16 cellular contexts compared by ENCODE assay signal in the genomic region with DNA sequence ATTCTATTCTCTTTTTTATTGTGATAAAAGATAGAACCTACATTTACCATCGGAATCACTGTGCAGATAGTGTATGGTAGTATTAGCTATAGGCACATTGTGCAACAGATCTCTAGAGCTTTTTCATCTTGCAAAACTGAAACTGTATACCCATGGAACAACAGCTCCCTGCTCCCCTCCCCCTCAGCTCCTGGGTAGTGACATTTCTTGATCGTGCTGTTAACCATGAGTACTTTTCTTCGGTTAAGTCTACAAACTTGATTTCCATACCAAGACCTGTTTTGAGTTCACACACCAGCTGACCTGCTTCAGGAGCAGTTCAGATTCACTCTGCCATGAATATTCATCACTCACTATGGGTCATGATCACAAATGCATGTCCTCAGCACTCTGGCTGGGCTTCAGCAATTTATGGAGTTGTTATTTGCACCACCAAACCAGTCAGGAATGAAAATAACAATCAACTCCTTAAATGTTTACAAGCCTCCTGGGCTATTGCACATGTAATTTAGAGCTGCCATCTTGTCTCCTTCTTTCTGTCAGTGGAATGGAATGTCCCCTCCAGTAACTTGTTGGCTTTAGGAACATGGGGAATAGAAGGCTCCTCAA. TPM values are rescaled to one million over a fixed set of nuclear protein-coding genes. Genes with fewer than 3 reads are reported as not detected.
A peak's percentile ranks its signal among the peaks of the same experiment; 100 is the strongest.
DNase-seq lines count a peak whose midpoint lies in the region; ATAC-seq and TF ChIP-seq lines count a peak whose summit lies in the region.
"Had no signal": no experiment of that assay in that cellular context is flagged by ENCODE, and none has a peak within 500 bp of the region (broad histone marks: within the 10 kb centered on the region; RNA-seq: fewer than 3 reads in every experiment).

No MANE protein-coding gene starts in this region.

- intact Hi-C loops in PC-3 (cut with micrococcal nuclease) (no loop called here), esophagus squamous epithelium (cut with DNase I) (no loop called here)

- WGBS in esophagus squamous epithelium, 2 donors, result 74 to 81% methylated on average over 3 of the region's 3 CpGs
- WGBS in gastroesophageal sphincter (ENCODE audit: low coverage in 1 of 2), 2 donors, result 87 to 100% methylated on average over 3 of the region's 3 CpGs

- ATAC-seq in PC-3 (no peak; the same call in 1 of the 2 replicates), gastroesophageal sphincter (no peak)

- no peaks in the 10 kb centered on the region for H3K9me2 ChIP-seq in PC-3 (replicated peaks; ENCODE audit: low read length)

- peak overlapping the region; percentile 65 for H3K27ac Mint-ChIP-seq in activated naive CD4-positive, alpha-beta T cell treated with anti-CD3 and anti-CD28 coated beads, Interleukin-2, amount 50 U/mL, for 24 hours
- H3K27ac Mint-ChIP-seq in type B pancreatic cell, result peak overlapping the region; percentile 98
- H3K27ac Mint-ChIP-seq: activated B cell treated with CpG ODN at 0.5 μM for 24 hours; activated naive CD4-positive, alpha-beta T cell treated with anti-CD3 and anti-CD28 coated beads for 36 hours had no signal

- H3K4me1 ChIP-seq in PC-3 (ENCODE audit: insufficient read depth, low read length) (peaks cover 28% of the 10 kb centered on the region), esophagus squamous epithelium (peaks cover 0 to 22% (median 4%) of the 10 kb centered on the region in 3 donors), gastroesophageal sphincter (no peaks in the 10 kb centered on the region)

- CTCF ChIA-PET in PC-3 (lab: Charles Lee), result no interaction called here
- CTCF ChIA-PET in GM10248 (lab: Yijun Ruan, JAX), result interaction anchor here (0.9 to 2.2 kb wide), 11 partner anchors 12 to 636 kb away, joined by 3 to 8 read pairs (median 4); no protein-coding TSS in a partner anchor

- TF ChIP-seq POLR2A in esophagus squamous epithelium (IDR thresholded peaks at IDR 0.05), result no peak
- TF ChIP-seq POLR2A in gastroesophageal sphincter (IDR thresholded peaks at IDR 0.05), result no peak

- peak overlapping the region; percentile 54 for H2AFZ ChIP-seq in PC-3 (ENCODE audit: low read length)

- no peaks in the 10 kb centered on the region for H4K20me1 ChIP-seq in PC-3 (ENCODE audit: low read length)

- H3K9me3 ChIP-seq in PC-3 (ENCODE audit: low read length) (no peaks in the 10 kb centered on the region), esophagus squamous epithelium (no peaks in the 10 kb centered on the region), gastroesophageal sphincter (peaks cover 0 to 4% (median 0%) of the 10 kb centered on the region in 3 donors)

- no peak for DNase-seq in activated naive CD4-positive, alpha-beta T cell treated with Interleukin-2 at 50 U/mL for 16 hours
- DNase-seq in PC-3 (no peak), esophagus squamous epithelium (lab: John Stamatoyannopoulos, UW) (no peak), type B pancreatic cell (ENCODE audit: extremely low spot score, unreplicated experiment) (no peak), GM10248 (ENCODE audit: extremely low spot score) (no peak), DMS153 (lab: John Stamatoyannopoulos, UW) (no peak)
- DNase-seq: activated B cell treated with CpG ODN at 0.5 μM for 24 hours; activated naive CD4-positive, alpha-beta T cell treated with anti-CD3 and anti-CD28 coated beads for 36 hours; kidney glomerular epithelial cell; NCI-H2081; NCI-H524; SHP77 had no signal

- H3K27ac ChIP-seq in PC-3 (ENCODE audit: low read length) (peak overlapping the region; percentile 73), esophagus squamous epithelium (peak overlapping the region; percentile 5 to 64 (median 44)), gastroesophageal sphincter (no peak overlapping the region)

- no peaks in the 10 kb centered on the region for H3K36me3 ChIP-seq in PC-3 (ENCODE audit: low read depth, low read length)
- no peaks in the 10 kb centered on the region for H3K36me3 ChIP-seq in esophagus squamous epithelium
- H3K36me3 ChIP-seq in gastroesophageal sphincter, result no peaks in the 10 kb centered on the region

- H3K9ac ChIP-seq in PC-3 (ENCODE audit: low read length), result no peak overlapping the region

- no peaks in the 10 kb centered on the region for H3K27me3 Mint-ChIP-seq in activated naive CD4-positive, alpha-beta T cell treated with anti-CD3 and anti-CD28 coated beads, Interleukin-2, amount 50 U/mL, for 24 hours
- H3K27me3 Mint-ChIP-seq in type B pancreatic cell, result no peaks in the 10 kb centered on the region
- H3K27me3 Mint-ChIP-seq: activated B cell treated with CpG ODN at 0.5 μM for 24 hours; CD4-positive, CD25-positive, alpha-beta regulatory T cell had no signal

- no peak for TF ChIP-seq EP300 in gastroesophageal sphincter (IDR thresholded peaks at IDR 0.05)

- POLR2A ChIA-PET in PC-3 (lab: Charles Lee; ENCODE audit: unreplicated experiment) (interaction anchor here (0.6 kb wide), 2 partner anchors 16 to 28 kb away, joined by 3 read pairs; no protein-coding TSS in a partner anchor), GM10248 (lab: Yijun Ruan, JAX) (no interaction called here)

- H3K4me3 ChIP-seq in PC-3 (ENCODE audit: low read length) (no peak overlapping the region; the same call in 1 of the 2 replicates), esophagus squamous epithelium (no peak overlapping the region), gastroesophageal sphincter (no peak overlapping the region)

- no peaks in the 10 kb centered on the region for H3K36me3 Mint-ChIP-seq in activated naive CD4-positive, alpha-beta T cell treated with anti-CD3 and anti-CD28 coated beads, Interleukin-2, amount 50 U/mL, for 24 hours
- H3K36me3 Mint-ChIP-seq in type B pancreatic cell, result peaks cover 5% of the 10 kb centered on the region
- H3K36me3 Mint-ChIP-seq: CD4-positive, CD25-positive, alpha-beta regulatory T cell; mesothelial cell of epicardium had no signal

- H3F3A ChIP-seq in PC-3 (ENCODE audit: low read length, unreplicated experiment), result no peaks in the 10 kb centered on the region

- H3K27me3 ChIP-seq in PC-3 (ENCODE audit: low read length) (no peaks in the 10 kb centered on the region), esophagus squamous epithelium (peaks cover 0 to 6% (median 0%) of the 10 kb centered on the region in 4 donors), gastroesophageal sphincter (peaks cover 5% of the 10 kb centered on the region)

- peak overlapping the region; percentile 42 for H3K4me2 ChIP-seq in PC-3 (ENCODE audit: low read length)

- no TSS peak for BruUV-seq in PC-3 (replicated peaks; lab: Mats Ljungman, UMichigan)

- H3K79me2 ChIP-seq in PC-3 (ENCODE audit: low read length), result no peaks in the 10 kb centered on the region

- no peak overlapping the region for H3K4me3 Mint-ChIP-seq in activated naive CD4-positive, alpha-beta T cell treated with anti-CD3 and anti-CD28 coated beads, Interleukin-2, amount 50 U/mL, for 24 hours
- peak overlapping the region; percentile 59 for H3K4me3 Mint-ChIP-seq in type B pancreatic cell
- H3K4me3 Mint-ChIP-seq: activated B cell treated with CpG ODN at 0.5 μM for 24 hours; activated naive CD4-positive, alpha-beta T cell treated with anti-CD3 and anti-CD28 coated beads for 36 hours; mesothelial cell of epicardium had no signal

- H3K9me3 Mint-ChIP-seq in activated naive CD4-positive, alpha-beta T cell treated with anti-CD3 and anti-CD28 coated beads, Interleukin-2, amount 50 U/mL, for 24 hours, result no peaks in the 10 kb centered on the region
- peaks cover 11% of the 10 kb centered on the region for H3K9me3 Mint-ChIP-seq in type B pancreatic cell
- H3K9me3 Mint-ChIP-seq: activated B cell treated with CpG ODN at 0.5 μM for 24 hours; activated naive CD4-positive, alpha-beta T cell treated with anti-CD3 and anti-CD28 coated beads for 36 hours; CD4-positive, CD25-positive, alpha-beta regulatory T cell had no signal

- H3K4me1 Mint-ChIP-seq in activated naive CD4-positive, alpha-beta T cell treated with anti-CD3 and anti-CD28 coated beads, Interleukin-2, amount 50 U/mL, for 24 hours, result peaks cover 46% of the 10 kb centered on the region
- peaks cover 14% of the 10 kb centered on the region for H3K4me1 Mint-ChIP-seq in type B pancreatic cell (ENCODE audit: unreplicated experiment)

- TF ChIP-seq CTCF in PC-3 (conservative IDR thresholded peaks at IDR 0.05; ENCODE audit: low read depth, low read length) (no peak), esophagus squamous epithelium (IDR thresholded peaks at IDR 0.05) (no peak), type B pancreatic cell (conservative IDR thresholded peaks at IDR 0.05) (no peak), GM10248 (IDR thresholded peaks at IDR 0.05; ENCODE audit: control extremely low read depth, extremely low read depth, low read depth, missing control alignments) (no peak), gastroesophageal sphincter (IDR thresholded peaks at IDR 0.05) (no peak)

RNA-seq across cellular contexts. Expression of a gene that starts 32.8 kb away (rescaled TPM):
- total RNA-seq in PC-3 (2014; rRNA removed) (2.0 and 2.5 TPM in 2 replicates), esophagus squamous epithelium (10 to 100 TPM; 18.3 to 75.8 (median 35.4) TPM), type B pancreatic cell (ENCODE audit: low replicate concordance) (15.5 and 35.5 TPM in 2 replicates), gastroesophageal sphincter (1 to 10 TPM; 1.8 to 4.0 (median 3.2) TPM)

Comparison
In these comparisons a context has a peak if more than half of its experiments do, and no peak if none do; other contexts are left out.
1. H3K27ac ChIP-seq: peak in PC-3 (single experiment) and esophagus squamous epithelium (4 of 4); none in gastroesophageal sphincter (0 of 4).